Comparison of ENCODE assay signal across 28 cellular contexts in the genomic region with DNA sequence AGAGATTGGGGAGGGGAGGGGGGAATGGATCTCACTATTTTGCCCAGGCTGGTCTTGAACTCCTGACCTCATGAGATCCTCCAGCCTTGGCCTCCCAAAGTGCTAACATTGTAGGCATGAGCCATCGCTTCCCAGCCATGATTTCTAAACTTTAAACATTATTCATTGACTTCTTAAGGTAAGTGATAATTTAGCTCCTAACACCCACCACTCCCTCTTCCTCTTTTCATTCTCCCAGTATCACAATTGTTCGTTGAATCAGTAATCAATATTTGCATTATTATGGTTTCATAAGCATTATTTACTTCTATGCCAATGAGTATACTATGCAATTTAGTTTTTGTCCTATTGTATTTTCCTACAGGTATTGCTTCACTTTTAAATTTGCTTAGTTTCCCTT.
"Had no signal": no experiment of that assay in that cellular context is flagged by ENCODE, and none has a peak within 500 bp of the region (broad histone marks: within the 10 kb centered on the region; RNA-seq: fewer than 3 reads in every experiment).

No MANE protein-coding gene starts in this region.

- FAIRE-seq: small intestine, urothelium cell line had no signal

- H3K9ac ChIP-seq: parathyroid adenoma had no signal

- H3K27me3 ChIP-seq: neutrophil, ovary, right lobe of liver, sigmoid colon, stomach, thyroid gland, tibial nerve, upper lobe of left lung, vagina had no signal

- H3K9me3 ChIP-seq: neutrophil, ovary, psoas muscle, right lobe of liver, sigmoid colon, stomach, thoracic aorta, thyroid gland, tibial nerve, upper lobe of left lung, vagina had no signal

- DNase-seq: naive thymus-derived CD8-positive, alpha-beta T cell; nephron progenitor cell; nucleus accumbens; ovary; posterior cingulate gyrus; psoas muscle; right cardiac atrium; right lobe of liver; sigmoid colon; small intestine; stimulated activated CD4-positive, alpha-beta T cell treated with anti-CD3 and anti-CD28 coated beads, Interleukin-15, amount 100 ng/mL, for 24 hours; stimulated activated CD4-positive, alpha-beta T cell treated with anti-CD3 and anti-CD28 coated beads, Interleukin-2, amount 100 ng/mL, for 24 hours; stimulated activated CD4-positive, alpha-beta T cell treated with anti-CD3 and anti-CD28 coated beads, Interleukin-2, amount 100 ng/mL, for 48 hours; stimulated activated CD4-positive, alpha-beta T cell treated with anti-CD3 and anti-CD28 coated beads, Interleukin-4, amount 100 ng/mL, for 24 hours; stimulated activated naive B cell treated with anti-CD40 and anti-IgM and Interleukin-4, amounts not matched to agents 10 μg/mL and 1 μg/mL and 100 μg/mL, for 72 hours; stimulated activated naive CD4-positive, alpha-beta T cell treated with Interleukin-2 at 50 U/mL for 16 hours; stomach; thyroid gland; trophoblast cell; upper lobe of left lung had no signal

- ATAC-seq: naive thymus-derived CD8-positive, alpha-beta T cell; natural killer cell treated with Interleukin-12 subunit alpha and Interleukin-12 subunit beta and Interleukin-15 and Interleukin-18, amount 100 ng/mL, for 72 hours; psoas muscle; right cardiac atrium; right lobe of liver; stimulated activated effector memory CD8-positive, alpha-beta T cell treated with anti-CD3 and anti-CD28 coated beads, Interleukin-12 subunit alpha, Interleukin-12 subunit beta, amount 100 ng/mL, for 72 hours; stimulated activated naive B cell treated with anti-CD40 and anti-IgM and Interleukin-4, amounts not matched to agents 10 μg/mL and 1 μg/mL and 100 μg/mL, for 72 hours had no signal

- H3K4me1 ChIP-seq: parathyroid adenoma, psoas muscle, right lobe of liver, thyroid gland had no signal

- H3K4me3 ChIP-seq: ovary, psoas muscle, right lobe of liver, sigmoid colon, stomach, thoracic aorta, thyroid gland, tibial nerve, upper lobe of left lung, vagina had no signal

- H3K27ac ChIP-seq: neutrophil, ovary, parathyroid adenoma, psoas muscle, right lobe of liver, sigmoid colon, stomach, thoracic aorta, thyroid gland, tibial nerve, upper lobe of left lung, vagina had no signal

- H3K79me2 ChIP-seq: parathyroid adenoma had no signal

- H3K36me3 ChIP-seq: neutrophil, ovary, right lobe of liver, sigmoid colon, stomach, thoracic aorta, thyroid gland, tibial nerve, upper lobe of left lung, vagina had no signal

- H2AFZ ChIP-seq: parathyroid adenoma had no signal
